Comparison of ENCODE assay signal across 1 cellular context in genomic region chr2:96115631-96116423, GRCh38.
TF ChIP-seq lines count a peak whose summit lies in the region.

No MANE protein-coding gene starts in this region.

TF ChIP-seq in H1, 55 proteins besides CTCF, POLR2A, EP300 and RAD21:
- TF ChIP-seq GABPA (IDR thresholded peaks at IDR 0.05; ENCODE audit: borderline replicate concordance, insufficient read depth, low read length), result no peak
- peak; percentile 54; the same call in 1 of the 2 replicates for TF ChIP-seq YY1 (IDR thresholded peaks at IDR 0.05; ENCODE audit: low read depth, low read length)
- TF ChIP-seq EZH2 (IDR thresholded peaks at IDR 0.05; ENCODE audit: low read depth, low read length, severe bottlenecking), result peak; percentile 17
- no peak for TF ChIP-seq SAP30 (IDR thresholded peaks at IDR 0.05; ENCODE audit: insufficient read depth, insufficient replicate concordance, low read length)
- peak; percentile 53; the same call in 1 of the 2 replicates for TF ChIP-seq MAX (IDR thresholded peaks at IDR 0.05)
- 0 out of 4 replicates have a peak, but pooled peaks of 1 of the 2 experiments have one; percentile 14 for TF ChIP-seq HDAC2 (IDR thresholded peaks at IDR 0.05; ENCODE audit: borderline replicate concordance in 1 of 2, low read depth in 2 of 2, low read length in 2 of 2)
